In genomic region chrX:52261463-52262194, GRCh38 we compare ENCODE assay signal across 1 cellular context.
TF ChIP-seq lines count a peak whose summit lies in the region.

No MANE protein-coding gene starts in this region.

TF ChIP-seq in SK-N-SH, 30 proteins besides CTCF, POLR2A, EP300 and RAD21 (continued from another document):
- TF ChIP-seq REST (IDR thresholded peaks at IDR 0.05; ENCODE audit: low read depth, low read length): no peak
- no peak for TF ChIP-seq GATA2 (CRISPR knock-in tag; IDR thresholded peaks at IDR 0.05)
- TF ChIP-seq SIN3A (IDR thresholded peaks at IDR 0.05; ENCODE audit: borderline replicate concordance, low read depth, low read length): no peak
- TF ChIP-seq SMC3 (IDR thresholded peaks at IDR 0.05; ENCODE audit: low read depth, low read length): peak; percentile 65
- peak; percentile 17; the same call in 1 of the 2 replicates for TF ChIP-seq RCOR1 (IDR thresholded peaks at IDR 0.05; ENCODE audit: low read length)
- peak; percentile 64 for TF ChIP-seq CHD2 (IDR thresholded peaks at IDR 0.05; ENCODE audit: low read length, partially characterized antibody)
- no peak for TF ChIP-seq FOXM1 (IDR thresholded peaks at IDR 0.05; ENCODE audit: low read depth)
- TF ChIP-seq, protein P1, sequence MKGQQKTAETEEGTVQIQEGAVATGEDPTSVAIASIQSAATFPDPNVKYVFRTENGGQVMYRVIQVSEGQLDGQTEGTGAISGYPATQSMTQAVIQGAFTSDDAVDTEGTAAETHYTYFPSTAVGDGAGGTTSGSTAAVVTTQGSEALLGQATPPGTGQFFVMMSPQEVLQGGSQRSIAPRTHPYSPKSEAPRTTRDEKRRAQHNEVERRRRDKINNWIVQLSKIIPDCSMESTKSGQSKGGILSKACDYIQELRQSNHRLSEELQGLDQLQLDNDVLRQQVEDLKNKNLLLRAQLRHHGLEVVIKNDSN (IDR thresholded peaks at IDR 0.05; ENCODE audit: borderline replicate concordance, low read depth): no peak
- no peak for TF ChIP-seq RFX5 (IDR thresholded peaks at IDR 0.05; ENCODE audit: low read length)
- TF ChIP-seq TCF12 (IDR thresholded peaks at IDR 0.05): no peak
- TF ChIP-seq EZH2phosphoT487 (IDR thresholded peaks at IDR 0.05; ENCODE audit: borderline replicate concordance, low read depth): no peak
- TF ChIP-seq YY1 (IDR thresholded peaks at IDR 0.05; ENCODE audit: low read depth): no peak
- 0 out of 2 replicates have a peak, but pooled peaks have one; percentile 21 for TF ChIP-seq MAX (IDR thresholded peaks at IDR 0.05; ENCODE audit: low read depth)
- TF ChIP-seq TEAD4 (IDR thresholded peaks at IDR 0.05; ENCODE audit: borderline replicate concordance, insufficient read depth): no peak
- TF ChIP-seq POLR2AphosphoS5 (IDR thresholded peaks at IDR 0.05; ENCODE audit: low read depth, low read length): peak; percentile 80
- no peak for TF ChIP-seq JUND (IDR thresholded peaks at IDR 0.05)
- TF ChIP-seq, protein P2, sequence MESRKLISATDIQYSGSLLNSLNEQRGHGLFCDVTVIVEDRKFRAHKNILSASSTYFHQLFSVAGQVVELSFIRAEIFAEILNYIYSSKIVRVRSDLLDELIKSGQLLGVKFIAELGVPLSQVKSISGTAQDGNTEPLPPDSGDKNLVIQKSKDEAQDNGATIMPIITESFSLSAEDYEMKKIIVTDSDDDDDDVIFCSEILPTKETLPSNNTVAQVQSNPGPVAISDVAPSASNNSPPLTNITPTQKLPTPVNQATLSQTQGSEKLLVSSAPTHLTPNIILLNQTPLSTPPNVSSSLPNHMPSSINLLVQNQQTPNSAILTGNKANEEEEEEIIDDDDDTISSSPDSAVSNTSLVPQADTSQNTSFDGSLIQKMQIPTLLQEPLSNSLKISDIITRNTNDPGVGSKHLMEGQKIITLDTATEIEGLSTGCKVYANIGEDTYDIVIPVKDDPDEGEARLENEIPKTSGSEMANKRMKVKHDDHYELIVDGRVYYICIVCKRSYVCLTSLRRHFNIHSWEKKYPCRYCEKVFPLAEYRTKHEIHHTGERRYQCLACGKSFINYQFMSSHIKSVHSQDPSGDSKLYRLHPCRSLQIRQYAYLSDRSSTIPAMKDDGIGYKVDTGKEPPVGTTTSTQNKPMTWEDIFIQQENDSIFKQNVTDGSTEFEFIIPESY (IDR thresholded peaks at IDR 0.05; ENCODE audit: borderline replicate concordance, low read depth): 0 out of 2 replicates have a peak, but pooled peaks have one; percentile 8
- TF ChIP-seq ELF1 (IDR thresholded peaks at IDR 0.05): peak; percentile 37
- TF ChIP-seq RXRA (IDR thresholded peaks at IDR 0.05; ENCODE audit: borderline replicate concordance, low read depth): no peak
- peak; percentile 60; the same call in 1 of the 2 replicates for TF ChIP-seq MXI1 (IDR thresholded peaks at IDR 0.05; ENCODE audit: low read depth, low read length)
- no peak for TF ChIP-seq TAF1 (IDR thresholded peaks at IDR 0.05; ENCODE audit: borderline replicate concordance, low read depth, low read length)
